8 cellular contexts compared by ENCODE assay signal in genomic region chr13:71864981-71865857, GRCh38. TPM values are rescaled to one million over a fixed set of nuclear protein-coding genes. Genes with fewer than 3 reads are reported as not detected.
A peak's percentile ranks its signal among the peaks of the same experiment; 100 is the strongest.
DNase-seq lines count a peak whose midpoint lies in the region; ATAC-seq, FAIRE-seq and TF ChIP-seq lines count a peak whose summit lies in the region.

No MANE protein-coding gene starts in this region.

- no peak for TF ChIP-seq EP300 in H1 (IDR thresholded peaks at IDR 0.05; ENCODE audit: borderline replicate concordance in 1 of 2, low read depth in 2 of 2, low read length in 2 of 2)

- intact Hi-C loops in aorta (cut with DNase I) = no loop called here

- H2BK120ac ChIP-seq in H1 (replicated peaks; ENCODE audit: low read depth, low read length) = no peak overlapping the region

- peak overlapping the region; percentile 65 to 92 (median 74) for H3K4me3 ChIP-seq in H1 (ENCODE audit: extremely low read depth in 1 of 4, insufficient read depth in 2 of 4, low read depth in 3 of 4, low read length in 4 of 4)
- peak overlapping the region; percentile 49 for H3K4me3 ChIP-seq in mononuclear cell (ENCODE audit: low read length)
- H3K4me3 ChIP-seq in aorta (ENCODE audit: low read length in 2 of 2) = peak overlapping the region in 1 of 2 donors; percentile 40

- no peak overlapping the region for H2BK15ac ChIP-seq in H1 (ENCODE audit: low read length)

- peak overlapping the region; percentile 56 for H4K91ac ChIP-seq in H1 (replicated peaks; ENCODE audit: insufficient read length, low read length)

- H3K9me3 ChIP-seq in H1 (ENCODE audit: insufficient read depth in 2 of 2, low read depth in 1 of 2, low read length in 1 of 2) = no peaks in the 10 kb centered on the region
- no peaks in the 10 kb centered on the region for H3K9me3 ChIP-seq in mononuclear cell (ENCODE audit: low read depth, low read length)
- no peaks in the 10 kb centered on the region for H3K9me3 ChIP-seq in aorta (ENCODE audit: control insufficient read depth, low read length)

- H3K4ac ChIP-seq in H1 (replicated peaks; ENCODE audit: insufficient read length, low read depth, low read length) = no peak overlapping the region

- H4K8ac ChIP-seq in H1 (ENCODE audit: extremely low read depth, insufficient read depth, low read length) = peak overlapping the region; percentile 89

- H2BK5ac ChIP-seq in H1 (ENCODE audit: low read depth, low read length) = no peak overlapping the region

- H4K20me1 ChIP-seq in H1 (replicated peaks in 1 of 2; ENCODE audit: control insufficient read depth in 1 of 2, insufficient read depth in 2 of 2, low read length in 2 of 2) = no peaks in the 10 kb centered on the region

- H3K56ac ChIP-seq in H1 (replicated peaks; ENCODE audit: insufficient read length, low read depth, low read length) = no peak overlapping the region

- no peak for TF ChIP-seq POLR2A in H1 (IDR thresholded peaks at IDR 0.05; ENCODE audit: control extremely low read depth in 1 of 2, low read depth in 2 of 2, low read length in 2 of 2)

- H3K23ac ChIP-seq in H1 (ENCODE audit: insufficient read length) = no peak overlapping the region

- H3K36me3 ChIP-seq in H1 (ENCODE audit: control insufficient read depth in 2 of 4, insufficient read depth in 4 of 4, low read length in 3 of 4) (no peaks in the 10 kb centered on the region), aorta (ENCODE audit: control insufficient read depth in 1 of 2, insufficient read depth in 2 of 2, low read length in 1 of 2) (no peaks in the 10 kb centered on the region)

- H3K23me2 ChIP-seq in H1 (ENCODE audit: low read depth, low read length) = peaks cover 30% of the 10 kb centered on the region; the same call in 1 of the 2 replicates

- no peaks in the 10 kb centered on the region for H3K79me2 ChIP-seq in H1 (ENCODE audit: control insufficient read depth in 1 of 2, insufficient read depth in 2 of 2, low read length in 2 of 2)

- ATAC-seq in aorta (ENCODE audit: low FRiP score) = peak; percentile 41

- no peak overlapping the region; a peak in 1 of 7 replicates for H3K9ac ChIP-seq in H1 (replicated peaks in 1 of 4; ENCODE audit: extremely low read depth in 1 of 4, low read depth in 3 of 4, low read length in 3 of 4)

- DNase-seq in NCI-H2171 (lab: John Stamatoyannopoulos, UW) (peak; percentile 51), NCI-H2171 treated with DMSO at 0.1 percent for 48 hours (lab: John Stamatoyannopoulos, UW) (no peak), SHP77 treated with DMSO at 0.1 percent for 48 hours (lab: John Stamatoyannopoulos, UW) (peak; percentile 83), H1 (ENCODE audit: low read depth in 1 of 2, low spot score in 2 of 2) (peak in 1 of 2 experiments; percentile 69), aorta (peak; percentile 46 to 73), OCI-M1 (lab: John Stamatoyannopoulos, UW) (no peak), occipital lobe (lab: John Stamatoyannopoulos, UW) (no peak)

- no peak; a peak in 1 of 4 replicates for TF ChIP-seq RAD21 in H1 (IDR thresholded peaks at IDR 0.05 in 1 of 2, conservative IDR thresholded peaks at IDR 0.05 in 1 of 2; ENCODE audit: low read depth in 2 of 2, low read length in 2 of 2)

- H3K27me3 ChIP-seq in H1 (replicated peaks in 1 of 4; ENCODE audit: control insufficient read depth in 3 of 4, extremely low read depth in 1 of 4, insufficient read depth in 3 of 4, low read length in 3 of 4) (peaks cover 13 to 66% (median 47%) of the 10 kb centered on the region in 4 experiments), mononuclear cell (ENCODE audit: insufficient read depth, low read length) (peaks cover 18% of the 10 kb centered on the region), aorta (ENCODE audit: control insufficient read depth in 1 of 2, insufficient read depth in 2 of 2, low read length in 1 of 2) (no peaks in the 10 kb centered on the region)

- no peak overlapping the region for H2AK5ac ChIP-seq in H1 (ENCODE audit: low read depth, low read length)

- no peak overlapping the region for H3K27ac ChIP-seq in H1 (ENCODE audit: low read depth, low read length)
- no peak overlapping the region for H3K27ac ChIP-seq in aorta (ENCODE audit: low read depth in 1 of 2, low read length in 2 of 2)

- no peak overlapping the region for H2BK12ac ChIP-seq in H1 (ENCODE audit: low read depth, low read length)

- H3K4me1 ChIP-seq in H1 (replicated peaks in 1 of 4; ENCODE audit: control insufficient read depth in 3 of 4, insufficient read depth in 4 of 4, low read length in 3 of 4) (peaks cover 0 to 5% (median 4%) of the 10 kb centered on the region in 4 experiments; a peak in 5 of 7 replicates), mononuclear cell (ENCODE audit: insufficient read depth, low read length) (peaks cover 4% of the 10 kb centered on the region), aorta (ENCODE audit: control insufficient read depth in 1 of 2, insufficient read depth in 2 of 2, low read length in 2 of 2) (no peaks in the 10 kb centered on the region)

- TF ChIP-seq CTCF in H1 (IDR thresholded peaks at IDR 0.05; ENCODE audit: control extremely low read depth in 1 of 3, insufficient read depth in 1 of 3, low read depth in 1 of 3, low read length in 3 of 3) = no peak

- H2AFZ ChIP-seq in H1 (ENCODE audit: low read length) = peak overlapping the region; percentile 44; the same call in 1 of the 2 replicates

- no peak overlapping the region for H4K5ac ChIP-seq in H1 (ENCODE audit: insufficient read length, low read depth, low read length)

- FAIRE-seq in H1 (lab: Jason Lieb, UNC) = no peak

- CTCF ChIA-PET in H1 (lab: Charles Lee; ENCODE audit: partially characterized antibody) = interaction anchor here (1.1 to 4.2 kb wide), 5 partner anchors 12 to 231 kb away, joined by 3 to 22 read pairs (median 5); no protein-coding TSS in a partner anchor

- H3K14ac ChIP-seq in H1 (ENCODE audit: insufficient read length) = no peak overlapping the region

- 1% methylated on average over 35 of the region's 86 CpGs; no CpG with 5 or more reads in 1 of the 2 experiments for WGBS in H1 (ENCODE audit: extremely low coverage in 1 of 2, insufficient coverage in 1 of 2, insufficient read length in 1 of 2, insufficient replicate concordance in 2 of 2, low coverage in 1 of 2, low lambda C conversion rate in 2 of 2, missing lambda C conversion rate in 1 of 2), 2 experiments
- 1 to 2% methylated on average over 81 to 86 of the region's 86 CpGs for WGBS in aorta, 2 donors

- H3K18ac ChIP-seq in H1 (ENCODE audit: extremely low read depth, low read length) = peak overlapping the region; percentile 62

- no peaks in the 10 kb centered on the region for H3K79me1 ChIP-seq in H1 (ENCODE audit: low read depth, low read length)

- peak overlapping the region; percentile 80 to 91 for H3K4me2 ChIP-seq in H1 (ENCODE audit: insufficient read depth in 1 of 2, low read depth in 2 of 2, low read length in 2 of 2)

- H2BK20ac ChIP-seq in H1 (ENCODE audit: low read length) = no peak overlapping the region

- POLR2A ChIA-PET in H1 (lab: Charles Lee; ENCODE audit: partially characterized antibody) = interaction anchor here (2.1 kb wide), 1 partner anchor 11 kb away, joined by 5 read pairs; no protein-coding TSS in a partner anchor

TF ChIP-seq in H1, 55 proteins besides CTCF, POLR2A, EP300 and RAD21 (continues in another document):
- TF ChIP-seq TAF7 (optimal IDR thresholded peaks at IDR 0.05; ENCODE audit: borderline replicate concordance, low read depth, low read length) (peak; percentile 21), SAP30 (IDR thresholded peaks at IDR 0.05; ENCODE audit: insufficient read depth, insufficient replicate concordance, low read length) (no peak), CHD2 (IDR thresholded peaks at IDR 0.05; ENCODE audit: low read length) (no peak), FOSL1 (IDR thresholded peaks at IDR 0.05; ENCODE audit: insufficient read depth, low read depth, low read length) (no peak), RBBP5 (IDR thresholded peaks at IDR 0.05; ENCODE audit: borderline replicate concordance, low read depth, low read length) (peak; percentile 40; the same call in 1 of the 2 replicates), ASH2L (IDR thresholded peaks at IDR 0.05; ENCODE audit: low read length) (peak; percentile 78), NRF1 (IDR thresholded peaks at IDR 0.05; ENCODE audit: low read depth, low read length) (no peak), ATF3 (IDR thresholded peaks at IDR 0.05; ENCODE audit: insufficient read depth, low read depth, low read length) (no peak), SP4 (IDR thresholded peaks at IDR 0.05; ENCODE audit: low read length) (no peak), SUZ12 (IDR thresholded peaks at IDR 0.05; ENCODE audit: low read length) (peak; percentile 70), KDM4A (IDR thresholded peaks at IDR 0.05; ENCODE audit: low read depth, low read length, severe bottlenecking) (peak; percentile 71), BCL11A (IDR thresholded peaks at IDR 0.05; ENCODE audit: low read depth in 2 of 2, low read length in 2 of 2) (no peak), TBP (IDR thresholded peaks at IDR 0.05; ENCODE audit: low read depth, low read length) (no peak), SIN3A (conservative IDR thresholded peaks at IDR 0.05 in 1 of 2, IDR thresholded peaks at IDR 0.05 in 1 of 2; ENCODE audit: low read depth in 1 of 2, low read length in 2 of 2) (no peak)

RNA-seq across cellular contexts. Expression of gene DACH1, which starts 1.8 kb away (rescaled TPM):
- total RNA-seq in H1 (2021; fragmentation: NEBNext Ultra II Directional; extraction: Animal tissue kit (Norgen Biotek cat#: 25700)) = 0.57 and 0.67 TPM in 2 replicates
- 0.12 and 0.27 TPM in 2 replicates for polyA plus RNA-seq in H1 (2011; rRNA removed)
- polyA plus RNA-seq in H1 (2011; cell fraction: cytosol; rRNA removed) = 0.19 TPM
- 0.30 TPM for polyA plus RNA-seq in H1 (2011; cell fraction: nucleus; rRNA removed)
- 0.19 to 0.47 TPM (median 0.33 TPM) in 4 replicates for polyA plus RNA-seq in H1 (2012, experiment 1 of 2)
- 0.10 TPM for polyA plus RNA-seq in H1 (2012, experiment 2 of 2)
- polyA plus RNA-seq in H1 (2013, experiment 1 of 2) = 0.41 TPM
- 0.24 TPM for polyA plus RNA-seq in H1 (2013, experiment 2 of 2)
- 0.37 and 0.69 TPM in 2 replicates for polyA minus RNA-seq in H1 (2011; rRNA and poly(A)+ RNA removed)
- polyA minus RNA-seq in H1 (2011; cell fraction: cytosol; rRNA and poly(A)+ RNA removed) = not detected
- polyA minus RNA-seq in H1 (2011; cell fraction: nucleus; rRNA and poly(A)+ RNA removed) = 1.4 TPM
- 0.42 TPM for total RNA-seq in mononuclear cell
- 1 to 10 TPM in 1 of 2 donors, under 1 TPM in 1; 0.32 to 5.4 TPM for total RNA-seq in aorta
- polyA plus RNA-seq in aorta = under 1 TPM in 1 of 2 donors, not detected in 1; 0.50 TPM
- 3.6 TPM for total RNA-seq in occipital lobe

Comparison
In these comparisons a context has a peak if more than half of its experiments do, and no peak if none do; other contexts are left out.
1. DNase-seq: peak in NCI-H2171 (single experiment), SHP77 treated with DMSO at 0.1 percent for 48 hours (single experiment) and aorta (2 of 2); none in NCI-H2171 treated with DMSO at 0.1 percent for 48 hours (single experiment), OCI-M1 (single experiment) and occipital lobe (single experiment).